Comparison of ENCODE assay signal across 14 cellular contexts in the genomic region with DNA sequence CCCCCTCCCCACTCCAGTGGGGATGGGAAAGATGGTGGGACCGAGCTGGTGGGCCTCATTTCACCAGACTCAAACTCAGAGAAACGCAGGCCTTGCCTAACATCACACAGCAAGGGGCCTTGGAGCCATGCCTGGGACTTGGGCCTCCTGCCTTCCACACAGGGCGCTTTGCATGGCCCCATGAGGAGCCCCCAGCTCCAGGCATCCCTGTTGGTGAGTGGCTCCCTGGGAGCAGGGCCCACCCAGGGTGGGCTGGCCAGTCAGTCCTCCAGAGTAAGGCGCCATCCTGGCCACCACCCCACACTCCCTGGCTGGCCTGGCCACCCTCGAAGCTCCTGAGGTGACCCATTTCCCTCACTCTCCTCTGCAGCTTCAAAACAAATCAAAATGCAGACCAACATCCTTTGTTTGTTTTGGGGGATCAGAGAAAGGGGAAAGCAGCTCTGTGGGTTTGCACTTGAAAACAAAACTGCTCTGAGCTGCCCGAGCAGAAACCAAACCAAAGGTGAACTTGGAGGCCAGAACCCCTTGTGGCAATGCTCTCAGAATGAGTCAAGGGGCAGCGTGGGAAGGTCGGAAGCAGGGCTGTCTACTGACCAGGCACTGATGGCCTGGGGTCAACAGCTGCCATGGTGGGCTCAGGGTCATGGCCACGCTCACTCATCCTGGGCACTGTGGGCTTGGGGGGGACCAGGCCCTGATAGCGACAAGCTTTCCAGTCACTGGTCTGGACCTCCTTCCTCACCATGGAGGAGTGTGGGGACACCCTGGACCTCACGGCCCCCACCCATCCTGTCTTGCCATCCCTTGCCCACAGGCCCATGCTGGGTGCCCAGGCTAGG. TPM values are rescaled to one million over a fixed set of nuclear protein-coding genes. Genes with fewer than 3 reads are reported as not detected.
A peak's percentile ranks its signal among the peaks of the same experiment; 100 is the strongest.
DNase-seq lines count a peak whose midpoint lies in the region; ATAC-seq, FAIRE-seq and TF ChIP-seq lines count a peak whose summit lies in the region.
"Had no signal": no experiment of that assay in that cellular context is flagged by ENCODE, and none has a peak within 500 bp of the region (broad histone marks: within the 10 kb centered on the region; RNA-seq: fewer than 3 reads in every experiment).

No MANE protein-coding gene starts in this region.

- FAIRE-seq in GM12891 (lab: Jason Lieb, UNC), result peak; percentile 85
- FAIRE-seq: endothelial cell of umbilical vein had no signal

- peaks cover 11% of the 10 kb centered on the region for H3K27me3 Mint-ChIP-seq in activated T-helper 1 cell treated with anti-CD3 and anti-CD28 coated beads, Interleukin-12 subunit alpha, Interleukin-12 subunit beta, Interleukin-2, Interleukin-4 antibody, amounts not matched to agents 30 ng/mL and 10 ng/mL and 1 ng/mL, durations not matched to agents 14 hours and 24 hours and 36 hours (ENCODE audit: insufficient read depth)

- no peak for TF ChIP-seq CTCF in breast epithelium (IDR thresholded peaks at IDR 0.05)

- H3K9me3 Mint-ChIP-seq in activated T-helper 1 cell treated with anti-CD3 and anti-CD28 coated beads, Interleukin-12 subunit alpha, Interleukin-12 subunit beta, Interleukin-2, Interleukin-4 antibody, amounts not matched to agents 30 ng/mL and 10 ng/mL and 1 ng/mL, durations not matched to agents 14 hours and 24 hours and 36 hours, result no peaks in the 10 kb centered on the region

- peak; percentile 66 for ATAC-seq in GM19395 (IDR thresholded peaks at IDR 0.05; ENCODE audit: unreplicated experiment)
- ATAC-seq in HG03175 (IDR thresholded peaks at IDR 0.05; ENCODE audit: unreplicated experiment), result peak; percentile 50
- ATAC-seq in HG03135 (IDR thresholded peaks at IDR 0.05; ENCODE audit: unreplicated experiment), result no peak

- intact Hi-C loops in activated T-helper 1 cell treated with anti-CD3 and anti-CD28 coated beads, Interleukin-12 subunit alpha, Interleukin-12 subunit beta, Interleukin-2, Interleukin-4 antibody, amounts not matched to agents 30 ng/mL and 10 ng/mL and 1 ng/mL, durations not matched to agents 14 hours and 24 hours and 36 hours (cut with micrococcal nuclease), result no loop called here
- intact Hi-C loops in breast epithelium (cut with DNase I; ENCODE audit: low total_unique reads), result loop anchor here (5.0 to 10.0 kb wide), 2 partner anchors 93 to 504 kb away; no protein-coding TSS in a partner anchor

- peaks cover 16% of the 10 kb centered on the region for H3K4me1 Mint-ChIP-seq in activated T-helper 1 cell treated with anti-CD3 and anti-CD28 coated beads, Interleukin-12 subunit alpha, Interleukin-12 subunit beta, Interleukin-2, Interleukin-4 antibody, amounts not matched to agents 30 ng/mL and 10 ng/mL and 1 ng/mL, durations not matched to agents 14 hours and 24 hours and 36 hours (ENCODE audit: low read depth)

- no peak overlapping the region for H3K27ac Mint-ChIP-seq in activated T-helper 1 cell treated with anti-CD3 and anti-CD28 coated beads, Interleukin-12 subunit alpha, Interleukin-12 subunit beta, Interleukin-2, Interleukin-4 antibody, amounts not matched to agents 30 ng/mL and 10 ng/mL and 1 ng/mL, durations not matched to agents 14 hours and 24 hours and 36 hours

- H3K4me3 ChIP-seq in breast epithelium, result no peak overlapping the region
- H3K4me3 ChIP-seq: cardiac muscle cell, hepatocyte had no signal

- TF ChIP-seq POLR2A in GM12891 (IDR thresholded peaks at IDR 0.05; ENCODE audit: low read depth, low read length) (no peak), breast epithelium (IDR thresholded peaks at IDR 0.05) (no peak)

- DNase-seq in GM12891 (ENCODE audit: insufficient read length, low spot score) (peak; percentile 58), epidermal melanocyte (ENCODE audit: insufficient read length, low spot score) (peak; percentile 1), NCI-H526 (lab: John Stamatoyannopoulos, UW) (no peak), breast epithelium (ENCODE audit: low spot score in 2 of 2) (no peak)
- DNase-seq in activated T-helper 1 cell treated with anti-CD3 and anti-CD28 coated beads, Interleukin-12 subunit alpha, Interleukin-12 subunit beta, Interleukin-2, Interleukin-4 antibody, amounts not matched to agents 30 ng/mL and 10 ng/mL and 1 ng/mL, durations not matched to agents 14 hours and 24 hours and 36 hours (ENCODE audit: low spot score), result no peak
- DNase-seq: MM.1S had no signal

- H3K27me3 ChIP-seq in breast epithelium, result no peaks in the 10 kb centered on the region
- H3K27me3 ChIP-seq: cardiac muscle cell, hepatocyte had no signal

- no peaks in the 10 kb centered on the region for H3K4me1 ChIP-seq in breast epithelium

- no peaks in the 10 kb centered on the region for H3K36me3 ChIP-seq in breast epithelium
- H3K36me3 ChIP-seq: cardiac muscle cell had no signal

- no peaks in the 10 kb centered on the region for H3K36me3 Mint-ChIP-seq in activated T-helper 1 cell treated with anti-CD3 and anti-CD28 coated beads, Interleukin-12 subunit alpha, Interleukin-12 subunit beta, Interleukin-2, Interleukin-4 antibody, amounts not matched to agents 30 ng/mL and 10 ng/mL and 1 ng/mL, durations not matched to agents 14 hours and 24 hours and 36 hours (ENCODE audit: low read depth)

- no peak overlapping the region for H3K27ac ChIP-seq in breast epithelium
- H3K27ac ChIP-seq: cardiac muscle cell, hepatocyte, HL-60, VCaP had no signal

- H3K9me3 ChIP-seq in breast epithelium, result no peaks in the 10 kb centered on the region

- no peak overlapping the region for H3K4me3 Mint-ChIP-seq in activated T-helper 1 cell treated with anti-CD3 and anti-CD28 coated beads, Interleukin-12 subunit alpha, Interleukin-12 subunit beta, Interleukin-2, Interleukin-4 antibody, amounts not matched to agents 30 ng/mL and 10 ng/mL and 1 ng/mL, durations not matched to agents 14 hours and 24 hours and 36 hours

TF ChIP-seq in GM12891, 5 proteins besides CTCF, POLR2A, EP300 and RAD21:
- peak; percentile 74 for TF ChIP-seq PAX5 (IDR thresholded peaks at IDR 0.05; ENCODE audit: insufficient read depth, low read length, severe bottlenecking)
- TF ChIP-seq SPI1 (IDR thresholded peaks at IDR 0.05; ENCODE audit: low read depth, low read length), result peak; percentile 39; the same call in 1 of the 2 replicates
- no peak for TF ChIP-seq POLR2AphosphoS5 (IDR thresholded peaks at IDR 0.05; ENCODE audit: low read depth, low read length)
TF ChIP-seq in GM12891: peak in this region for 2.

RNA-seq across cellular contexts. Expression of a gene that starts 37.0 kb away (rescaled TPM):
- 347 TPM for polyA plus RNA-seq in GM12891 (2012; ENCODE audit: low read depth, missing spikeins)
- 440 and 442 TPM in 2 replicates for total RNA-seq in activated T-helper 1 cell treated with anti-CD3 and anti-CD28 coated beads, Interleukin-12 subunit alpha, Interleukin-12 subunit beta, Interleukin-2, Interleukin-4 antibody, amounts not matched to agents 30 ng/mL and 10 ng/mL and 1 ng/mL, durations not matched to agents 14 hours and 24 hours and 36 hours
- 100 to 1,000 TPM; 113 to 141 (median 118) TPM for total RNA-seq in breast epithelium

Comparison
In these comparisons a context has a peak if more than half of its experiments do, and no peak if none do; other contexts are left out.
1. DNase-seq: peak in GM12891 (single experiment) and epidermal melanocyte (single experiment); none in NCI-H526 (0 of 2), activated T-helper 1 cell treated with anti-CD3 and anti-CD28 coated beads, Interleukin-12 subunit alpha, Interleukin-12 subunit beta, Interleukin-2, Interleukin-4 antibody, amounts not matched to agents 30 ng/mL and 10 ng/mL and 1 ng/mL, durations not matched to agents 14 hours and 24 hours and 36 hours (single experiment) and breast epithelium (0 of 2).